1 cellular context compared by ENCODE assay signal in genomic region chr17:50477976-50478375, GRCh38.
TF ChIP-seq lines count a peak whose summit lies in the region.

No MANE protein-coding gene starts in this region.

TF ChIP-seq in GM12878, 131 proteins besides CTCF, POLR2A, EP300 and RAD21:
- TF ChIP-seq CBX5 (IDR thresholded peaks at IDR 0.05; ENCODE audit: low read depth) (no peak), DPF2 (IDR thresholded peaks at IDR 0.05) (no peak), SMAD5 (IDR thresholded peaks at IDR 0.05; ENCODE audit: low read depth) (no peak), SIX5 (IDR thresholded peaks at IDR 0.05; ENCODE audit: low read depth, low read length, severe bottlenecking) (no peak)
